ENCODE assay signal across 1 cellular context in genomic region chr20:3282271-3283221, GRCh38.
A peak's percentile ranks its signal among the peaks of the same experiment; 100 is the strongest.
TF ChIP-seq lines count a peak whose summit lies in the region.

No MANE protein-coding gene starts in this region.

TF ChIP-seq in WTC11, 78 proteins besides CTCF, POLR2A, EP300 and RAD21:
- TF ChIP-seq ATF2 (CRISPR knock-in tag; IDR thresholded peaks at IDR 0.05; ENCODE audit: borderline replicate concordance, low read depth) = no peak
- 0 out of 2 replicates have a peak, but pooled peaks have one; percentile 25 for TF ChIP-seq TEAD4 (CRISPR knock-in tag; IDR thresholded peaks at IDR 0.05)
- no peak for TF ChIP-seq MXD4 (CRISPR knock-in tag; IDR thresholded peaks at IDR 0.05; ENCODE audit: borderline replicate concordance)
